ENCODE assay signal across 22 cellular contexts in the genomic region with DNA sequence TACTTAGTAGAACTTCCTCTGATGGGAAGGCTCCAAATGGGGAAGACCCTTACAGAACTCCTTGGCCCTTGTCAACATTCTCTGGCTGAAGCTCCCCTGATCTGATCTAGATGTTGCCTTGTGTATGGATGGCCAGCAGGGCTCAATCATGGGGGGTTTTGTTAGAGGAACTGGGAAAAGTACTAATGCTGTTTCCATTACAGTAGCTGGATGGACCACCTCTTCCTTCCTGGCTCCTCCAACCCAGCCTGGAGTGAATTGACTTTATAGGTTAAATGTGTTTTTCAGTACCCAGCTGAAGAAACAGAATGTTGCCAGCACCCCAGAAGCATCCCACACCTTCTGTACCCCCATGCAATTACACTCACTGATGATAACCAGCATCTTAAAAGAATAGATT. TPM values are rescaled to one million over a fixed set of nuclear protein-coding genes. Genes with fewer than 3 reads are reported as not detected.
DNase-seq lines count a peak whose midpoint lies in the region; ATAC-seq and TF ChIP-seq lines count a peak whose summit lies in the region.
"Had no signal": no experiment of that assay in that cellular context is flagged by ENCODE, and none has a peak within 500 bp of the region (broad histone marks: within the 10 kb centered on the region; RNA-seq: fewer than 3 reads in every experiment).

No MANE protein-coding gene starts in this region.

- peaks cover 58 to 68% of the 10 kb centered on the region in 2 donors for H3K36me3 Mint-ChIP-seq in CD4-positive, alpha-beta memory T cell

- peaks cover 0 to 3% (median 0%) of the 10 kb centered on the region in 8 donors for H3K9me3 Mint-ChIP-seq in CD4-positive, alpha-beta memory T cell

- H3K27me3 ChIP-seq in heart left ventricle (no peaks in the 10 kb centered on the region), adipocyte (replicated peaks; ENCODE audit: control insufficient read depth, insufficient read depth, low read length) (no peaks in the 10 kb centered on the region), psoas muscle (ENCODE audit: insufficient read depth in 3 of 3, low read length in 2 of 3) (no peaks in the 10 kb centered on the region)
- no peaks in the 10 kb centered on the region for H3K27me3 ChIP-seq in CD4-positive, alpha-beta memory T cell (ENCODE audit: insufficient read depth, low read length)
- H3K27me3 ChIP-seq: BLaER1, SJCRH30 had no signal

- no peaks in the 10 kb centered on the region for H3K27me3 Mint-ChIP-seq in CD4-positive, alpha-beta memory T cell

- H3K27ac ChIP-seq in heart left ventricle (peak overlapping the region in 10 of 12 donors; percentile 35 to 79 (median 70)), psoas muscle (peak overlapping the region; percentile 46)
- H3K27ac ChIP-seq in CD4-positive, alpha-beta memory T cell (ENCODE audit: low read depth, low read length): no peak overlapping the region
- H3K27ac ChIP-seq: BLaER1, HL-60, RWPE1, SJCRH30 had no signal

- POLR2A ChIA-PET in CD4-positive, alpha-beta memory T cell (lab: Charles Lee; ENCODE audit: partially characterized antibody): interaction anchor here (1.0 to 1.3 kb wide), 2 partner anchors 17 to 27 kb away, joined by 3 to 4 read pairs; a partner anchor contains a TSS

- ATAC-seq in heart left ventricle (peak in 2 of 4 donors; percentile 3 to 7), Right ventricle myocardium inferior (no peak), psoas muscle (no peak), HG03196 (IDR thresholded peaks at IDR 0.05; ENCODE audit: unreplicated experiment) (no peak)
- ATAC-seq: PC-3 had no signal

- H3K4me3 ChIP-seq in heart left ventricle (no peak overlapping the region), adipocyte (ENCODE audit: low read length) (no peak overlapping the region), psoas muscle (no peak overlapping the region)
- no peak overlapping the region for H3K4me3 ChIP-seq in CD4-positive, alpha-beta memory T cell (ENCODE audit: low read length in 2 of 2)
- H3K4me3 ChIP-seq: BLaER1, SJCRH30 had no signal

- H3K9me3 ChIP-seq in heart left ventricle: peaks cover 0 to 9% (median 0%) of the 10 kb centered on the region in 12 donors
- H3K9me3 ChIP-seq in CD4-positive, alpha-beta memory T cell (ENCODE audit: control insufficient read depth in 1 of 2, low read length in 2 of 2): no peaks in the 10 kb centered on the region
- no peaks in the 10 kb centered on the region for H3K9me3 ChIP-seq in adipocyte (ENCODE audit: control insufficient read depth, low read length)
- no peaks in the 10 kb centered on the region for H3K9me3 ChIP-seq in psoas muscle

- CTCF ChIA-PET in CD4-positive, alpha-beta memory T cell (lab: Charles Lee; ENCODE audit: partially characterized antibody): interaction anchor here (1.4 to 1.7 kb wide), 4 partner anchors 11 to 35 kb away, joined by 5 to 11 read pairs (median 6); no protein-coding TSS in a partner anchor

- intact Hi-C loops in heart left ventricle (cut with DNase I) (no loop called here), Right ventricle myocardium inferior (cut with DNase I) (no loop called here), psoas muscle (cut with DNase I) (no loop called here)
- intact Hi-C loops in CD4-positive, alpha-beta memory T cell (cut with micrococcal nuclease): no loop called here

- H3K4me1 ChIP-seq in heart left ventricle (peaks cover 0 to 49% (median 23%) of the 10 kb centered on the region in 12 donors), adipocyte (ENCODE audit: control insufficient read depth, insufficient read depth, low read length) (peaks cover 28% of the 10 kb centered on the region), psoas muscle (peaks cover 21% of the 10 kb centered on the region)
- H3K4me1 ChIP-seq in CD4-positive, alpha-beta memory T cell (ENCODE audit: insufficient read depth, low read length): peaks cover 21% of the 10 kb centered on the region
- H3K4me1 ChIP-seq: BLaER1, SJCRH30 had no signal

- no peak for DNase-seq in heart left ventricle
- DNase-seq in Right ventricle myocardium inferior (ENCODE audit: missing footprints): no peak
- no peak for DNase-seq in CD4-positive, alpha-beta memory T cell
- no peak for DNase-seq in adipocyte (ENCODE audit: low read depth)
- DNase-seq in psoas muscle: no peak
- DNase-seq in ecto neural progenitor cell (ENCODE audit: low spot score): no peak
- DNase-seq in DMS153 treated with DMSO at 0.1 percent for 48 hours (lab: John Stamatoyannopoulos, UW; ENCODE audit: unreplicated experiment): no peak
- DNase-seq: DND-41, IMR-90, NCI-H1417 treated with DMSO at 0.1 percent for 48 hours, NCI-H187 treated with DMSO at 0.1 percent for 48 hours, NCI-H345, NCI-H524 treated with DMSO at 0.1 percent for 48 hours, PC-3, SJCRH30 had no signal

- TF ChIP-seq POLR2A in heart left ventricle (IDR thresholded peaks at IDR 0.05): no peak

- H3K36me3 ChIP-seq in heart left ventricle (peaks cover 0 to 80% (median 61%) of the 10 kb centered on the region in 9 donors), adipocyte (ENCODE audit: control insufficient read depth, insufficient read depth, low read length, severe bottlenecking) (peaks cover 77% of the 10 kb centered on the region), psoas muscle (ENCODE audit: insufficient read depth in 1 of 2, low read depth in 1 of 2) (peaks cover 3 to 81% of the 10 kb centered on the region in 2 donors)
- peaks cover 32% of the 10 kb centered on the region for H3K36me3 ChIP-seq in CD4-positive, alpha-beta memory T cell (ENCODE audit: insufficient read depth, low read length)

- peak overlapping the region; percentile 61 for H3K9ac ChIP-seq in adipocyte (ENCODE audit: low read length)
- H3K9ac ChIP-seq: BLaER1 had no signal

- peaks cover 21 to 51% (median 33%) of the 10 kb centered on the region in 4 donors for H3K4me1 Mint-ChIP-seq in CD4-positive, alpha-beta memory T cell

- H3K4me3 Mint-ChIP-seq in CD4-positive, alpha-beta memory T cell: no peak overlapping the region

- TF ChIP-seq CTCF in heart left ventricle (IDR thresholded peaks at IDR 0.05) (no peak), psoas muscle (IDR thresholded peaks at IDR 0.05) (no peak)

- H3K27ac Mint-ChIP-seq in CD4-positive, alpha-beta memory T cell: peak overlapping the region; percentile 2 to 77 (median 54)

RNA-seq across cellular contexts. Expression of a gene that starts 22.7 kb away (rescaled TPM):
- total RNA-seq in heart left ventricle (100 to 1,000 TPM in 2 of 9 donors, 10 to 100 TPM in 7; 34.8 to 131 (median 71.3) TPM), Right ventricle myocardium inferior (70.8 TPM), psoas muscle (10 to 100 TPM; 10.3 to 41.7 (median 16.5) TPM)
- polyA plus RNA-seq in heart left ventricle (100 to 1,000 TPM; 114 to 205 TPM), psoas muscle (10 to 100 TPM; 24.6 to 29.6 (median 26.7) TPM)
- total RNA-seq in CD4-positive, alpha-beta memory T cell: 1 to 10 TPM; 1.2 to 1.5 TPM
- not detected for polyA plus RNA-seq in CD4-positive, alpha-beta memory T cell
- total RNA-seq: G401, HT1080, M059J, SJCRH30 had no signal

RNA-seq across cellular contexts. Expression of a gene that starts 27.4 kb away (rescaled TPM):
- total RNA-seq in heart left ventricle (10 to 100 TPM; 23.8 to 87.3 (median 30.7) TPM), Right ventricle myocardium inferior (23.1 TPM), psoas muscle (10 to 100 TPM; 27.8 to 54.8 (median 46.3) TPM)
- polyA plus RNA-seq in heart left ventricle (10 to 100 TPM; 34.8 to 52.5 TPM), psoas muscle (10 to 100 TPM; 28.4 to 39.4 (median 36.3) TPM)
- total RNA-seq in CD4-positive, alpha-beta memory T cell: 10 to 100 TPM; 44.6 to 45.3 TPM
- polyA plus RNA-seq in CD4-positive, alpha-beta memory T cell: 10 to 100 TPM; 49.2 to 66.9 TPM

RNA-seq across cellular contexts. Expression of a gene that starts 27.4 kb away (rescaled TPM):
- 10 to 100 TPM; 40.5 to 94.7 (median 52.7) TPM for total RNA-seq in heart left ventricle
- polyA plus RNA-seq in heart left ventricle: 10 to 100 TPM; 17.9 to 54.0 TPM
- 35.8 TPM for total RNA-seq in Right ventricle myocardium inferior
- 10 to 100 TPM; 40.1 to 41.9 TPM for total RNA-seq in CD4-positive, alpha-beta memory T cell
- polyA plus RNA-seq in CD4-positive, alpha-beta memory T cell: 10 to 100 TPM; 35.4 to 36.1 TPM
- total RNA-seq in psoas muscle: 10 to 100 TPM; 22.2 to 58.3 (median 40.6) TPM
- 10 to 100 TPM; 32.3 to 51.1 (median 40.8) TPM for polyA plus RNA-seq in psoas muscle

Comparison
In these comparisons a context has a peak if more than half of its experiments do, and no peak if none do; other contexts are left out.
1. RNA of a gene that starts 22.7 kb away (total RNA-seq): 34.8 to 131 TPM in heart left ventricle, 70.8 TPM in Right ventricle myocardium inferior (single experiment) and 10.3 to 41.7 TPM in psoas muscle; 1.2 to 1.5 TPM in CD4-positive, alpha-beta memory T cell; every median in the first group is over 4 times any median in the second.